In the genomic region with DNA sequence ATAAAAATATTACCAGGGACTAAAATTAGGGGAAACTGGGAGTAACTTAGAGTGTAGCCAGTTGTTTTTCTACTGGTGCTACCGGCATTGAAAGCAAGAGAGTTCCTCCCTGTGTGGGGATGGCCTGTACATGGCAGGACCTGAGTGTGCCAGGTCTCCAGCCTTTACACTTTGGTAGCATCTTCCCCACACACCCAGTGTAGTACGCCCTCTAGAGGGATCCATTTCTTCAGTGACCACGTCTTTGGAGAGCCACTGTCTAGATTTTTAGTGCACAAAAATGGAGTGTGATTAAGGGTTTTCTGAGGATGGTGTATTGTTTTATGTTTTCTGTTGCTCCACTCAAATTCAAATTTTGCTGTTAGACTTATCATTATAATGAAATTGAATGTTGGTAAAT, we compare ENCODE assay signal across 10 cellular contexts.
A peak's percentile ranks its signal among the peaks of the same experiment; 100 is the strongest.
DNase-seq lines count a peak whose midpoint lies in the region; ATAC-seq and TF ChIP-seq lines count a peak whose summit lies in the region.
"Had no signal": no experiment of that assay in that cellular context is flagged by ENCODE, and none has a peak within 500 bp of the region (broad histone marks: within the 10 kb centered on the region; RNA-seq: fewer than 3 reads in every experiment).

No MANE protein-coding gene starts in this region.

- no peak overlapping the region for H3K27ac ChIP-seq in DOHH2 (ENCODE audit: low read depth, low read length)

- no peak overlapping the region for H3K27ac Mint-ChIP-seq in activated CD8-positive, alpha-beta memory T cell treated with anti-CD3 and anti-CD28 coated beads, Interleukin-2, amount 10 ng/mL, durations not matched to agents 7 days and 5 days

- no peaks in the 10 kb centered on the region for H3K36me3 ChIP-seq in DOHH2 (ENCODE audit: control insufficient read depth, low read length)

- H3K36me3 Mint-ChIP-seq in activated CD8-positive, alpha-beta memory T cell treated with anti-CD3 and anti-CD28 coated beads, Interleukin-2, amount 10 ng/mL, durations not matched to agents 7 days and 5 days, result peaks cover 3% of the 10 kb centered on the region

- TF ChIP-seq CTCF in DOHH2 (IDR thresholded peaks at IDR 0.05; ENCODE audit: low read depth, low read length, poor library complexity, severe bottlenecking), result peak; percentile 49

- H3K4me3 ChIP-seq in DOHH2 (ENCODE audit: low read length), result no peak overlapping the region

- H3K27me3 ChIP-seq in DOHH2 (ENCODE audit: control insufficient read depth, low read length), result no peaks in the 10 kb centered on the region

- H4K20me1 ChIP-seq in DOHH2 (ENCODE audit: control insufficient read depth, insufficient read depth, low read depth, low read length), result no peaks in the 10 kb centered on the region

- ATAC-seq in HG02571 (IDR thresholded peaks at IDR 0.05; ENCODE audit: unreplicated experiment), result no peak
- ATAC-seq in activated CD8-positive, alpha-beta memory T cell treated with anti-CD3 and anti-CD28 coated beads, Interleukin-2, amount 10 ng/mL, durations not matched to agents 7 days and 5 days, result no peak

- H3K4me3 Mint-ChIP-seq in activated CD8-positive, alpha-beta memory T cell treated with anti-CD3 and anti-CD28 coated beads, Interleukin-2, amount 10 ng/mL, durations not matched to agents 7 days and 5 days, result no peak overlapping the region

- H3K9me3 Mint-ChIP-seq in activated CD8-positive, alpha-beta memory T cell treated with anti-CD3 and anti-CD28 coated beads, Interleukin-2, amount 10 ng/mL, durations not matched to agents 7 days and 5 days (ENCODE audit: low read depth), result peaks cover 3% of the 10 kb centered on the region

- no peaks in the 10 kb centered on the region for H3K9me3 ChIP-seq in DOHH2 (ENCODE audit: control insufficient read depth, insufficient read depth, low read length)

- no peaks in the 10 kb centered on the region for H3K79me2 ChIP-seq in DOHH2 (ENCODE audit: control insufficient read depth, low read length)

- peak; percentile 38 for DNase-seq in HCEC 1CT
- peak; percentile 9 for DNase-seq in SKM-1 (lab: John Stamatoyannopoulos, UW; ENCODE audit: unreplicated experiment)
- peak; percentile 17 for DNase-seq in iPS DF 19.7 (ENCODE audit: low read depth, low spot score)
- no peak for DNase-seq in NK-92 treated with Interleukin-12 subunit alpha and Interleukin-12 subunit beta, amount 100 ng/mL, for 24 hours (lab: John Stamatoyannopoulos, UW)
- no peak for DNase-seq in activated CD8-positive, alpha-beta memory T cell treated with anti-CD3 and anti-CD28 coated beads, Interleukin-2, amount 10 ng/mL, durations not matched to agents 7 days and 5 days
- no peak for DNase-seq in Ammon's horn (ENCODE audit: low spot score)
- DNase-seq: activated CD4-positive, alpha-beta T cell treated with anti-CD3 and anti-CD28 coated beads for 48 hours; stimulated activated CD4-positive, alpha-beta T cell treated with anti-CD3 and anti-CD28 coated beads, Interleukin-4, amount 100 ng/mL, for 24 hours had no signal

- H3K4me1 Mint-ChIP-seq in activated CD8-positive, alpha-beta memory T cell treated with anti-CD3 and anti-CD28 coated beads, Interleukin-2, amount 10 ng/mL, durations not matched to agents 7 days and 5 days, result no peaks in the 10 kb centered on the region

- H3K27me3 Mint-ChIP-seq in activated CD8-positive, alpha-beta memory T cell treated with anti-CD3 and anti-CD28 coated beads, Interleukin-2, amount 10 ng/mL, durations not matched to agents 7 days and 5 days, result no peaks in the 10 kb centered on the region

- no peaks in the 10 kb centered on the region for H3F3A ChIP-seq in DOHH2 (ENCODE audit: control insufficient read depth, insufficient read depth)

- H3K9me2 ChIP-seq in DOHH2 (replicated peaks; ENCODE audit: control insufficient read depth, low read length), result no peaks in the 10 kb centered on the region

- peaks cover 14% of the 10 kb centered on the region for H3K4me1 ChIP-seq in DOHH2 (ENCODE audit: control insufficient read depth, low read length)

- CTCF ChIA-PET in activated CD8-positive, alpha-beta memory T cell treated with anti-CD3 and anti-CD28 coated beads, Interleukin-2, amount 10 ng/mL, durations not matched to agents 7 days and 5 days (lab: Charles Lee), result interaction anchor here (0.9 to 1.2 kb wide), 3 partner anchors 290 to 930 kb away, joined by 3 to 4 read pairs (median 3); a partner anchor contains a TSS

- no peak overlapping the region for H3K4me2 ChIP-seq in DOHH2 (ENCODE audit: low read length)

Comparison
In these comparisons a context has a peak if more than half of its experiments do, and no peak if none do; other contexts are left out.
1. DNase-seq: peak in HCEC 1CT (single experiment), SKM-1 (single experiment) and iPS DF 19.7 (single experiment); none in NK-92 treated with Interleukin-12 subunit alpha and Interleukin-12 subunit beta, amount 100 ng/mL, for 24 hours (single experiment), activated CD8-positive, alpha-beta memory T cell treated with anti-CD3 and anti-CD28 coated beads, Interleukin-2, amount 10 ng/mL, durations not matched to agents 7 days and 5 days (single experiment) and Ammon's horn (single experiment).